In genomic region chr6:25369043-25369442, GRCh38 we compare ENCODE assay signal across 11 cellular contexts.
DNase-seq lines count a peak whose midpoint lies in the region; ATAC-seq and TF ChIP-seq lines count a peak whose summit lies in the region.
"Had no signal": no experiment of that assay in that cellular context is flagged by ENCODE, and none has a peak within 500 bp of the region (broad histone marks: within the 10 kb centered on the region; RNA-seq: fewer than 3 reads in every experiment).

No MANE protein-coding gene starts in this region.

- H3K4me1 Mint-ChIP-seq in GM23338, result peaks cover 51% of the 10 kb centered on the region
- peaks cover 53% of the 10 kb centered on the region for H3K4me1 Mint-ChIP-seq in brain
- H3K4me1 Mint-ChIP-seq in activated CD4-positive, alpha-beta memory T cell treated with anti-CD3 and anti-CD28 coated beads, Interleukin-2, amount 10 ng/mL, durations not matched to agents 7 days and 5 days, result peaks cover 56% of the 10 kb centered on the region

- no peaks in the 10 kb centered on the region for H3F3A ChIP-seq in GM23338 (replicated peaks; ENCODE audit: low read depth)

- CTCF ChIA-PET in activated CD4-positive, alpha-beta memory T cell treated with anti-CD3 and anti-CD28 coated beads, Interleukin-2, amount 10 ng/mL, durations not matched to agents 7 days and 5 days (lab: Charles Lee), result interaction anchor here (1.2 to 2.0 kb wide), 3 partner anchors 9 to 145 kb away, joined by 3 to 6 read pairs (median 3); no protein-coding TSS in a partner anchor
- CTCF ChIA-PET in HEK293T (lab: Yijun Ruan, JAX), result no interaction called here

- peaks cover 10 to 32% (median 28%) of the 10 kb centered on the region in 10 experiments; a peak in 19 of 20 replicates for H3K4me1 ChIP-seq in BLaER1 treated with 17β-estradiol and CSF1 and Interleukin-3, amounts not matched to agents 10 nM and 100 nM
- H3K4me1 ChIP-seq in GM23338 (ENCODE audit: insufficient read depth) (peaks cover 53% of the 10 kb centered on the region), lower lobe of right lung (peaks cover 39% of the 10 kb centered on the region)

- ATAC-seq in GM23338 (peak; percentile 30), lower lobe of right lung (peak in 1 of 2 donors; percentile 15)
- ATAC-seq in activated CD4-positive, CD25-positive, alpha-beta regulatory T cell treated with anti-CD3 and anti-CD28 coated beads, Interleukin-2, amount 50 U/mL, for 24 hours, result no peak

- H3K4me3 Mint-ChIP-seq in GM23338 (no peak overlapping the region), brain (peak overlapping the region in 4 of 5 experiments; percentile 42 to 83 (median 64))
- H3K4me3 Mint-ChIP-seq in activated CD4-positive, alpha-beta memory T cell treated with anti-CD3 and anti-CD28 coated beads, Interleukin-2, amount 10 ng/mL, durations not matched to agents 7 days and 5 days, result no peak overlapping the region

- no peak overlapping the region for H2AFZ ChIP-seq in GM23338

- no peak overlapping the region for H3K9ac ChIP-seq in BLaER1 treated with 17β-estradiol and CSF1 and Interleukin-3, amounts not matched to agents 10 nM and 100 nM

- no peaks in the 10 kb centered on the region for H4K20me1 ChIP-seq in BLaER1 treated with 17β-estradiol and CSF1 and Interleukin-3, amounts not matched to agents 10 nM and 100 nM
- peaks cover 5% of the 10 kb centered on the region; the same call in 1 of the 2 replicates for H4K20me1 ChIP-seq in GM23338 (replicated peaks; ENCODE audit: insufficient read depth)

- intact Hi-C loops in lower lobe of right lung (cut with DNase I), result no loop called here

- H3K9me3 ChIP-seq in BLaER1 treated with 17β-estradiol and CSF1 and Interleukin-3, amounts not matched to agents 10 nM and 100 nM (replicated peaks in 1 of 11), result peaks cover 0 to 26% (median 0%) of the 10 kb centered on the region in 11 experiments; a peak in 3 of 22 replicates
- no peaks in the 10 kb centered on the region for H3K9me3 ChIP-seq in lower lobe of right lung

- no peaks in the 10 kb centered on the region for H3K9me3 Mint-ChIP-seq in GM23338
- H3K9me3 Mint-ChIP-seq in brain, result peaks cover 4 to 21% (median 13%) of the 10 kb centered on the region in 5 experiments
- peaks cover 2% of the 10 kb centered on the region for H3K9me3 Mint-ChIP-seq in activated CD4-positive, alpha-beta memory T cell treated with anti-CD3 and anti-CD28 coated beads, Interleukin-2, amount 10 ng/mL, durations not matched to agents 7 days and 5 days

- H3K36me3 Mint-ChIP-seq in GM23338 (ENCODE audit: low read depth), result no peaks in the 10 kb centered on the region
- H3K36me3 Mint-ChIP-seq in brain, result peaks cover 3% of the 10 kb centered on the region
- peaks cover 4% of the 10 kb centered on the region for H3K36me3 Mint-ChIP-seq in activated CD4-positive, alpha-beta memory T cell treated with anti-CD3 and anti-CD28 coated beads, Interleukin-2, amount 10 ng/mL, durations not matched to agents 7 days and 5 days (ENCODE audit: low read depth)

- POLR2A ChIA-PET in activated CD4-positive, alpha-beta memory T cell treated with anti-CD3 and anti-CD28 coated beads, Interleukin-2, amount 10 ng/mL, durations not matched to agents 7 days and 5 days (lab: Charles Lee), result interaction anchor here (1.4 to 2.1 kb wide), 3 partner anchors 9 to 35 kb away, joined by 3 to 17 read pairs (median 4); no protein-coding TSS in a partner anchor
- POLR2A ChIA-PET in HEK293T (lab: Yijun Ruan, JAX), result no interaction called here

- H3K79me2 ChIP-seq in GM23338 (replicated peaks; ENCODE audit: insufficient read depth), result peaks cover 99% of the 10 kb centered on the region

- H3K4me3 ChIP-seq in BLaER1 treated with 17β-estradiol and CSF1 and Interleukin-3, amounts not matched to agents 10 nM and 100 nM, result no peak overlapping the region
- H3K4me3 ChIP-seq in GM23338 (no peak overlapping the region), lower lobe of right lung (no peak overlapping the region)

- H3K27me3 Mint-ChIP-seq in GM23338 (ENCODE audit: insufficient read depth, low read depth, poor library complexity) (no peaks in the 10 kb centered on the region), brain (no peaks in the 10 kb centered on the region)
- no peaks in the 10 kb centered on the region for H3K27me3 Mint-ChIP-seq in activated CD4-positive, alpha-beta memory T cell treated with anti-CD3 and anti-CD28 coated beads, Interleukin-2, amount 10 ng/mL, durations not matched to agents 7 days and 5 days

- no peaks in the 10 kb centered on the region for H3K27me3 ChIP-seq in BLaER1 treated with 17β-estradiol and CSF1 and Interleukin-3, amounts not matched to agents 10 nM and 100 nM
- H3K27me3 ChIP-seq in GM23338 (ENCODE audit: insufficient read depth) (no peaks in the 10 kb centered on the region), lower lobe of right lung (ENCODE audit: low read depth) (no peaks in the 10 kb centered on the region)

- H3K36me3 ChIP-seq in BLaER1 treated with 17β-estradiol and CSF1 and Interleukin-3, amounts not matched to agents 10 nM and 100 nM, result no peaks in the 10 kb centered on the region; a peak in 1 of 22 replicates
- H3K36me3 ChIP-seq in GM23338 (ENCODE audit: insufficient read depth), result no peaks in the 10 kb centered on the region
- no peaks in the 10 kb centered on the region for H3K36me3 ChIP-seq in lower lobe of right lung

- H3K27ac Mint-ChIP-seq in GM23338 (peak overlapping the region; percentile 91; the same call in 1 of the 2 replicates), brain (peak overlapping the region in 4 of 5 experiments; percentile 83 to 97 (median 94))
- no peak overlapping the region for H3K27ac Mint-ChIP-seq in activated CD4-positive, alpha-beta memory T cell treated with anti-CD3 and anti-CD28 coated beads, Interleukin-2, amount 10 ng/mL, durations not matched to agents 7 days and 5 days

- H3K9me2 ChIP-seq in GM23338 (ENCODE audit: insufficient read depth), result no peaks in the 10 kb centered on the region

- no peak overlapping the region for H3K27ac ChIP-seq in BLaER1 treated with 17β-estradiol and CSF1 and Interleukin-3, amounts not matched to agents 10 nM and 100 nM
- H3K27ac ChIP-seq in GM23338 (ENCODE audit: low read depth), result 0 out of 2 replicates have a peak overlapping the region, but pooled peaks have one; percentile 55
- peak overlapping the region; percentile 44 for H3K27ac ChIP-seq in lower lobe of right lung

- TF ChIP-seq CTCF in GM23338 (conservative IDR thresholded peaks at IDR 0.05; ENCODE audit: low read depth in 2 of 2) (no peak), brain (conservative IDR thresholded peaks at IDR 0.05) (no peak), lower lobe of right lung (IDR thresholded peaks at IDR 0.05) (no peak)

- H3K4me2 ChIP-seq in BLaER1 treated with 17β-estradiol and CSF1 and Interleukin-3, amounts not matched to agents 10 nM and 100 nM, result peak overlapping the region in 8 of 11 experiments; percentile 7 to 78 (median 44); a peak in 8 of 22 replicates
- no peak overlapping the region for H3K4me2 ChIP-seq in GM23338

- DNase-seq in GM23338 (ENCODE audit: low spot score), result no peak
- DNase-seq in lower lobe of right lung, result no peak
- DNase-seq in activated CD4-positive, alpha-beta memory T cell treated with anti-CD3 and anti-CD28 coated beads, Interleukin-2, amount 10 ng/mL, durations not matched to agents 7 days and 5 days, result no peak
- DNase-seq in HEK293T (ENCODE audit: extremely low spot score), result no peak
- no peak for DNase-seq in activated CD4-positive, CD25-positive, alpha-beta regulatory T cell treated with anti-CD3 and anti-CD28 coated beads, Interleukin-2, amount 50 U/mL, for 72 hours
- DNase-seq: activated naive CD4-positive, alpha-beta T cell; MV-4-11; naive B cell had no signal

TF ChIP-seq in GM23338, 12 proteins besides CTCF, POLR2A, EP300 and RAD21 (continues in another document):
- TF ChIP-seq ZNF114 (CRISPR knock-in tag; IDR thresholded peaks at IDR 0.05) (no peak), POLR2AphosphoS5 (IDR thresholded peaks at IDR 0.05; ENCODE audit: low read depth) (no peak), EZH2 (IDR thresholded peaks at IDR 0.05; ENCODE audit: low read depth, unreplicated experiment) (no peak), ZNF331 (CRISPR knock-in tag; IDR thresholded peaks at IDR 0.05; ENCODE audit: low read depth) (no peak), CREB1 (CRISPR knock-in tag; IDR thresholded peaks at IDR 0.05; ENCODE audit: low read depth) (no peak), ETS1 (IDR thresholded peaks at IDR 0.05) (no peak), STAT1 (IDR thresholded peaks at IDR 0.05; ENCODE audit: unreplicated experiment) (no peak), JUNB (IDR thresholded peaks at IDR 0.05; ENCODE audit: unreplicated experiment) (no peak)

TF ChIP-seq in HEK293T, 16 proteins besides CTCF, POLR2A, EP300 and RAD21:
- TF ChIP-seq L3MBTL2 (conservative IDR thresholded peaks at IDR 0.05), result no peak
- TF ChIP-seq HDGF (IDR thresholded peaks at IDR 0.05; ENCODE audit: borderline replicate concordance), result no peak
- TF ChIP-seq NFRKB (IDR thresholded peaks at IDR 0.05), result no peak
- TF ChIP-seq TARDBP (IDR thresholded peaks at IDR 0.05), result no peak
- TF ChIP-seq FOXM1 (IDR thresholded peaks at IDR 0.05; ENCODE audit: borderline replicate concordance), result no peak
- TF ChIP-seq ZNF384 (IDR thresholded peaks at IDR 0.05), result no peak
- TF ChIP-seq ELF4 (IDR thresholded peaks at IDR 0.05), result no peak
- TF ChIP-seq FOXA1 (IDR thresholded peaks at IDR 0.05), result no peak
- no peak for TF ChIP-seq CTBP1 (IDR thresholded peaks at IDR 0.05; ENCODE audit: borderline replicate concordance)
- no peak for TF ChIP-seq SP1 (IDR thresholded peaks at IDR 0.05)
- no peak for TF ChIP-seq ARNT (IDR thresholded peaks at IDR 0.05)
- TF ChIP-seq, protein P1, sequence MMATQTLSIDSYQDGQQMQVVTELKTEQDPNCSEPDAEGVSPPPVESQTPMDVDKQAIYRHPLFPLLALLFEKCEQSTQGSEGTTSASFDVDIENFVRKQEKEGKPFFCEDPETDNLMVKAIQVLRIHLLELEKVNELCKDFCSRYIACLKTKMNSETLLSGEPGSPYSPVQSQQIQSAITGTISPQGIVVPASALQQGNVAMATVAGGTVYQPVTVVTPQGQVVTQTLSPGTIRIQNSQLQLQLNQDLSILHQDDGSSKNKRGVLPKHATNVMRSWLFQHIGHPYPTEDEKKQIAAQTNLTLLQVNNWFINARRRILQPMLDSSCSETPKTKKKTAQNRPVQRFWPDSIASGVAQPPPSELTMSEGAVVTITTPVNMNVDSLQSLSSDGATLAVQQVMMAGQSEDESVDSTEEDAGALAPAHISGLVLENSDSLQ (IDR thresholded peaks at IDR 0.05), result no peak
- TF ChIP-seq LEF1 (IDR thresholded peaks at IDR 0.05; ENCODE audit: borderline replicate concordance), result no peak
- TF ChIP-seq BHLHE40 (IDR thresholded peaks at IDR 0.05; ENCODE audit: borderline replicate concordance), result no peak
- TF ChIP-seq SUZ12 (IDR thresholded peaks at IDR 0.05), result no peak
- TF ChIP-seq FOXK2 (IDR thresholded peaks at IDR 0.05), result no peak

Comparison
In these comparisons a context has a peak if more than half of its experiments do, and no peak if none do; other contexts are left out.
1. H3K27ac ChIP-seq: peak in GM23338 (single experiment) and lower lobe of right lung (single experiment); none in BLaER1 treated with 17β-estradiol and CSF1 and Interleukin-3, amounts not matched to agents 10 nM and 100 nM (0 of 11).
2. H3K4me3 Mint-ChIP-seq: peak in brain (4 of 5); none in GM23338 (single experiment) and activated CD4-positive, alpha-beta memory T cell treated with anti-CD3 and anti-CD28 coated beads, Interleukin-2, amount 10 ng/mL, durations not matched to agents 7 days and 5 days (single experiment).